In the genomic region with DNA sequence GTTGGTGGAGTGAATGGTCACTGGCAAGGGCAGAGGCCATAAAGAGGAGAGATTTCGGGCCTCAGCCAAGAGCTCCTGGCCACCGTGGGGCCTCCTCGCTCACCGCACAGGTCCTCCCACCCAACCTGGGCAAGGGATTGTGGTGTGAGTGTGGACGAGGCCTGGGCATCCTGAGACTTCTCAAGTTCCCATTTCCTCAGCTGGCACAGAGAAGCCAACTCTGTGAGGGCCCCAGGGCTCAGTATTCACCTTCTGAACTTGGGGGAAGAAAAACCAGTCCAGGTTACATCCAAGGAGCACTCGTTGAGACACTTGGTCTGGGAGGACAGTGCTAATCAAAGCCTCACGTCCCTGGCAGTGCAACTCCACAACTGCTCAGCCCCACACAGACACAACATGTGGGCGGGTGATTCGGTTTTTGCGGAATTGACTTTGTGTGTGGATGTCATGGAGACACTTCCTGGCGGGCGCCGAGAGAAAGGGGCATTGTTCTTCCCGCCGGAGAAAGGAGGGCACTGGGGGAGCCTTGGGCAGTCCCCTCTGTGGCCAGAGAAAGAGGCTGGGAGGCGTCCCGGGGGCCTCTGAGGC, we compare ENCODE assay signal across 13 cellular contexts. TPM values are rescaled to one million over a fixed set of nuclear protein-coding genes. Genes with fewer than 3 reads are reported as not detected.
A peak's percentile ranks its signal among the peaks of the same experiment; 100 is the strongest.
DNase-seq lines count a peak whose midpoint lies in the region; ATAC-seq and FAIRE-seq lines count a peak whose summit lies in the region.
"Had no signal": no experiment of that assay in that cellular context is flagged by ENCODE, and none has a peak within 500 bp of the region (broad histone marks: within the 10 kb centered on the region; RNA-seq: fewer than 3 reads in every experiment).

No MANE protein-coding gene starts in this region.

- no peak overlapping the region for H3K27ac Mint-ChIP-seq in stimulated activated memory B cell treated with anti-CD40 and anti-IgM and Interleukin-4, amounts not matched to agents 10 μg/mL and 1 μg/mL and 100 μg/mL, for 72 hours

- no peaks in the 10 kb centered on the region for H3K4me1 Mint-ChIP-seq in stimulated activated memory B cell treated with anti-CD40 and anti-IgM and Interleukin-4, amounts not matched to agents 10 μg/mL and 1 μg/mL and 100 μg/mL, for 72 hours

- no peak overlapping the region for H3K4me3 Mint-ChIP-seq in stimulated activated memory B cell treated with anti-CD40 and anti-IgM and Interleukin-4, amounts not matched to agents 10 μg/mL and 1 μg/mL and 100 μg/mL, for 72 hours

- FAIRE-seq in urothelium cell line (lab: Jason Lieb, UNC), result peak; percentile 78
- FAIRE-seq: small intestine had no signal

- H3K9me3 Mint-ChIP-seq in stimulated activated memory B cell treated with anti-CD40 and anti-IgM and Interleukin-4, amounts not matched to agents 10 μg/mL and 1 μg/mL and 100 μg/mL, for 72 hours, result peaks cover 11% of the 10 kb centered on the region

- DNase-seq in activated effector memory CD4-positive, alpha-beta T cell treated with anti-CD3 and anti-CD28 coated beads, Interleukin-2, amount 50 U/mL, for 16 hours, result peak; percentile 45
- no peak for DNase-seq in activated effector memory CD4-positive, alpha-beta T cell treated with Interleukin-2 at 50 U/mL for 16 hours
- DNase-seq in dermis blood vessel endothelial cell, result peak; percentile 83
- peak; percentile 46 to 48 for DNase-seq in lung microvascular endothelial cell (ENCODE audit: low read depth in 2 of 2)
- DNase-seq in urothelium cell line (ENCODE audit: low spot score), result peak; percentile 88
- no peak for DNase-seq in NCI-H1436 (lab: John Stamatoyannopoulos, UW)
- DNase-seq in NCI-H2227 (lab: John Stamatoyannopoulos, UW; ENCODE audit: unreplicated experiment), result no peak
- DNase-seq: ACHN, GF-D8, NCI-H2171, SHP77, small intestine had no signal

- ATAC-seq in stimulated activated memory B cell treated with anti-CD40 and anti-IgM and Interleukin-4, amounts not matched to agents 10 μg/mL and 1 μg/mL and 100 μg/mL, for 72 hours, result no peak

- peaks cover 67% of the 10 kb centered on the region for H3K27me3 Mint-ChIP-seq in stimulated activated memory B cell treated with anti-CD40 and anti-IgM and Interleukin-4, amounts not matched to agents 10 μg/mL and 1 μg/mL and 100 μg/mL, for 72 hours

- peaks cover 7% of the 10 kb centered on the region for H3K36me3 Mint-ChIP-seq in stimulated activated memory B cell treated with anti-CD40 and anti-IgM and Interleukin-4, amounts not matched to agents 10 μg/mL and 1 μg/mL and 100 μg/mL, for 72 hours

RNA-seq across cellular contexts. Expression of a gene that starts 28.5 kb away (rescaled TPM):
- total RNA-seq in dermis blood vessel endothelial cell, result 0.17 and 0.56 TPM in 2 replicates
- 0.22 and 0.79 TPM in 2 replicates for total RNA-seq in lung microvascular endothelial cell

Comparison
In these comparisons a context has a peak if more than half of its experiments do, and no peak if none do; other contexts are left out.
1. DNase-seq: peak in activated effector memory CD4-positive, alpha-beta T cell treated with anti-CD3 and anti-CD28 coated beads, Interleukin-2, amount 50 U/mL, for 16 hours (single experiment), dermis blood vessel endothelial cell (single experiment), lung microvascular endothelial cell (2 of 2) and urothelium cell line (single experiment); none in activated effector memory CD4-positive, alpha-beta T cell treated with Interleukin-2 at 50 U/mL for 16 hours (single experiment), NCI-H1436 (single experiment) and NCI-H2227 (single experiment).